8 cellular contexts compared by ENCODE assay signal in the genomic region with DNA sequence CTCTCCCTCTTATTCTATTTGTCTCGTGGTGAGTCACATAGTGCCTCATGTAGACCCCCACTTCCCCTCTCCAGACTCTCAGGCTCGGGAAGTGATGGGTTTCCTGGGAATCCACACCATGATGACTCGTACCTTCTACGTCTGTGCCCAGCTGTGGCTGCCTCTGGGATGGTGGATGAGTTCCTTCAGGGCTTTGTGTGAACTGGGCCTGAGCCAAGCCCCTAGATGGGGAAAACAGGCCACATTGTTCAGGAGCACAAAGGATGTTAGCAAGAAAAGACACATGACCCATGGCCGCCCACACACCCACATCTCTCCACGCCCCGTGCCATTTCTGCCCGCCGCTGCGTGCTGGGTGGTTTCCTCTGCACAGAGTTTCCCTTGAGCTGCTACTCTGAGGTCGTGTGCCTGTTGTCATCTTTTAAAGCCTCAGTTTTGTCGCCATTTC. TPM values are rescaled to one million over a fixed set of nuclear protein-coding genes. Genes with fewer than 3 reads are reported as not detected.
DNase-seq lines count a peak whose midpoint lies in the region; ATAC-seq and TF ChIP-seq lines count a peak whose summit lies in the region.

No MANE protein-coding gene starts in this region.

- no peak for TF ChIP-seq CTCF in mucosa of descending colon (IDR thresholded peaks at IDR 0.05)

- no peaks in the 10 kb centered on the region for H3K36me3 ChIP-seq in mucosa of descending colon (ENCODE audit: low read depth)

- in situ Hi-C loops in G401 (cut with HindIII; ENCODE audit: low sequenced_read_pairs), result no loop called here

- peak; percentile 76 to 85 for DNase-seq in activated CD4-positive, alpha-beta T cell treated with anti-CD3 and anti-CD28 coated beads, Interleukin-2, amount 50 U/mL, for 48 hours
- DNase-seq in dermis blood vessel endothelial cell, result peak; percentile 96
- DNase-seq in mucosa of descending colon, result peak; percentile 28 to 76 (median 63)
- DNase-seq in stimulated activated naive CD4-positive, alpha-beta T cell treated with Interleukin-2 at 50 U/mL for 16 hours (lab: John Stamatoyannopoulos, UW), result peak; percentile 70
- DNase-seq in G401 (ENCODE audit: low spot score), result no peak
- no peak for DNase-seq in NCI-H2107 (lab: John Stamatoyannopoulos, UW)

- H3K4me3 ChIP-seq in mucosa of descending colon, result no peak overlapping the region

- ATAC-seq in GM18519 (IDR thresholded peaks at IDR 0.05; ENCODE audit: low FRiP score, unreplicated experiment) (peak; percentile 60), HG03175 (IDR thresholded peaks at IDR 0.05; ENCODE audit: unreplicated experiment) (peak; percentile 65), mucosa of descending colon (peak; percentile 59)

- peaks cover 27% of the 10 kb centered on the region for H3K4me1 ChIP-seq in mucosa of descending colon (ENCODE audit: low read depth)

- intact Hi-C loops in mucosa of descending colon (cut with DNase I, micrococcal nuclease), result no loop called here

- H3K9me3 ChIP-seq in mucosa of descending colon, result no peaks in the 10 kb centered on the region

RNA-seq across cellular contexts. Expression of a gene that starts 10.5 kb away (rescaled TPM):
- total RNA-seq in dermis blood vessel endothelial cell, result 22.2 and 49.4 TPM in 2 replicates
- 10 to 100 TPM; 32.2 to 69.0 (median 55.4) TPM for total RNA-seq in mucosa of descending colon
- 6.6 and 12.5 TPM in 2 replicates for total RNA-seq in G401 (2014; rRNA removed; shearing (Covaris generic))

RNA-seq across cellular contexts. Expression of a gene that starts 28.2 kb away (rescaled TPM):
- 58.9 and 73.0 TPM in 2 replicates for total RNA-seq in dermis blood vessel endothelial cell
- 10 to 100 TPM in 2 of 3 donors, 1 to 10 TPM in 1; 8.9 to 22.6 (median 13.3) TPM for total RNA-seq in mucosa of descending colon
- 112 and 148 TPM in 2 replicates for total RNA-seq in G401 (2014; rRNA removed; shearing (Covaris generic))

Comparison
In these comparisons a context has a peak if more than half of its experiments do, and no peak if none do; other contexts are left out.
1. DNase-seq: peak in activated CD4-positive, alpha-beta T cell treated with anti-CD3 and anti-CD28 coated beads, Interleukin-2, amount 50 U/mL, for 48 hours (2 of 2), dermis blood vessel endothelial cell (single experiment), mucosa of descending colon (3 of 3) and stimulated activated naive CD4-positive, alpha-beta T cell treated with Interleukin-2 at 50 U/mL for 16 hours (single experiment); none in G401 (single experiment) and NCI-H2107 (single experiment).
2. Peak in every context shown above with its lines, with median percentiles within 50 percentile points of each other: ATAC-seq.